In the genomic region with DNA sequence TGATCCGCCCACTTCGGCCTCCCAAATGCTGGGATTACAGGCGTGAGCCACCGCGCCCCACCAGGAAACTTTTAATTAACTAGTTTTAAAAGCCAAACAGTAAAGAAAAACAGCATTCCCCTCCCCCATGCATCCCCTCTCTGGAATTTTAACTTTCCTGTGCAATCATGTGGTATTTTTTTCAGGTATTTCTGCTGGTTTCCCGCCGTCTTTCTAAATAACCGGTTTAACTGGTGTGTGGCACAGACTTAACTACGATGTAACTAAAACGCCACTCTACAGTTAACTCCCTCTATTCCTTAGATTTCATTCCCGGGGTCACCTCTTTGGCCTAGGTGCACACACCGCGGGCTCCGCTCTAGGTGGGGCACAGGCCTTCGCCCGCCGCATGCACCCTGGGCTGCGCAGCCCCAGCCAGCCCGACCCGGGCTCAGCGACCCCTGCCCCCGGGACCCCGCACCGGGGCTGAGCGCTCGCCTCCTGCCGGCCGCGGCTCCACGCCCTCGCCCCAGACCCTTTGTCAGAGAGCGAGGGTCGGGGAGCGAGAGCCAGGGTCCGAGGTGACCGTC, we compare ENCODE assay signal across 1 cellular context.
TF ChIP-seq lines count a peak whose summit lies in the region.

No MANE protein-coding gene starts in this region.

TF ChIP-seq in endothelial cell of umbilical vein, 7 proteins besides CTCF, POLR2A, EP300 and RAD21:
- TF ChIP-seq, protein P1, sequence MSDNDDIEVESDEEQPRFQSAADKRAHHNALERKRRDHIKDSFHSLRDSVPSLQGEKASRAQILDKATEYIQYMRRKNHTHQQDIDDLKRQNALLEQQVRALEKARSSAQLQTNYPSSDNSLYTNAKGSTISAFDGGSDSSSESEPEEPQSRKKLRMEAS (IDR thresholded peaks at IDR 0.05; ENCODE audit: insufficient read depth, insufficient read length), result no peak
- TF ChIP-seq FOS (IDR thresholded peaks at IDR 0.05; ENCODE audit: borderline replicate concordance, insufficient read depth, low read length) (no peak), JUN (IDR thresholded peaks at IDR 0.05; ENCODE audit: borderline replicate concordance, insufficient read depth, insufficient read length, low read depth) (no peak), EZH2 (IDR thresholded peaks at IDR 0.05; ENCODE audit: borderline replicate concordance, low read depth, low read length, severe bottlenecking) (no peak), MYC (IDR thresholded peaks at IDR 0.05; ENCODE audit: low read depth, low read length) (no peak), POLR2AphosphoS5 (IDR thresholded peaks at IDR 0.05; ENCODE audit: insufficient read depth, low read depth, low read length) (no peak), GATA2 (IDR thresholded peaks at IDR 0.05; ENCODE audit: insufficient read depth, insufficient read length, low read depth, low read length) (no peak)
